10 cellular contexts compared by ENCODE assay signal in the genomic region with DNA sequence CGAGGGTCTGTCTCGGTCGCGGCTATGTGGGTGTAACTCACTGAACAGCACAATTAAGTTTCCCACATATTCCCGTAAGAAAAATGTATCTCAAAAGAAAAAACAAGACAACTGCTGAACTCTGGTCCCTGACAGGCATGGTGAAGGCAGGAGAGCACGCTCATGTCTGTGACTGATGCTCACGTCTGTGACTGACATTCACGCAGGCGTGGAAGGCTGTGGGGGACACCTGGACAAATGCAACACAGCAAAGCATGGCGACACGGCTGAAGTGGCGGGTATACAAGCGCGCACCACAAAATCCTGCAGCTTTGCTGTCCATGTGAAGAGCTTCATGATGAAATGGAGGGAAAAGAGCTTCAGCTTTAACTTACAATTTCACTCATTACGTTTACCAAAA. TPM values are rescaled to one million over a fixed set of nuclear protein-coding genes. Genes with fewer than 3 reads are reported as not detected.
DNase-seq lines count a peak whose midpoint lies in the region; ATAC-seq and TF ChIP-seq lines count a peak whose summit lies in the region.
"Had no signal": no experiment of that assay in that cellular context is flagged by ENCODE, and none has a peak within 500 bp of the region (broad histone marks: within the 10 kb centered on the region; RNA-seq: fewer than 3 reads in every experiment).

No MANE protein-coding gene starts in this region.

- peaks cover 23% of the 10 kb centered on the region for H3F3A ChIP-seq in smooth muscle cell (ENCODE audit: low read depth)

- H4K20me1 ChIP-seq in smooth muscle cell (ENCODE audit: low read depth) = peaks cover 97% of the 10 kb centered on the region

- CTCF ChIA-PET in activated CD4-positive, alpha-beta T cell treated with anti-CD3 and anti-CD28 coated beads, Interleukin-2, amount 10 ng/mL, durations not matched to agents 7 days and 5 days (lab: Charles Lee) = no interaction called here
- CTCF ChIA-PET in WTC11 (lab: Charles Lee) = no interaction called here

- no peak for ATAC-seq in WTC11
- no peak for ATAC-seq in GM21529 (IDR thresholded peaks at IDR 0.05; ENCODE audit: unreplicated experiment)
- no peak for ATAC-seq in HG03571 (IDR thresholded peaks at IDR 0.05; ENCODE audit: unreplicated experiment)
- ATAC-seq: foreskin keratinocyte had no signal

- TF ChIP-seq CTCF in WTC11 (IDR thresholded peaks at IDR 0.05) = no peak
- TF ChIP-seq CTCF in smooth muscle cell (IDR thresholded peaks at IDR 0.05; ENCODE audit: borderline replicate concordance, insufficient read depth, poor library complexity, severe bottlenecking) = no peak

- H3K4me2 ChIP-seq in smooth muscle cell = peak overlapping the region; percentile 53

- H2AFZ ChIP-seq in smooth muscle cell (ENCODE audit: low read depth) = no peak overlapping the region

- H3K9me3 Mint-ChIP-seq in activated CD4-positive, alpha-beta T cell treated with anti-CD3 and anti-CD28 coated beads, Interleukin-2, amount 10 ng/mL, durations not matched to agents 7 days and 5 days = no peaks in the 10 kb centered on the region
- no peaks in the 10 kb centered on the region for H3K9me3 Mint-ChIP-seq in WTC11
- H3K9me3 Mint-ChIP-seq: memory B cell had no signal

- WGBS in smooth muscle cell (ENCODE audit: low lambda C conversion rate) = 88% methylated on average over 15 of the region's 15 CpGs

- POLR2A ChIA-PET in activated CD4-positive, alpha-beta T cell treated with anti-CD3 and anti-CD28 coated beads, Interleukin-2, amount 10 ng/mL, durations not matched to agents 7 days and 5 days (lab: Charles Lee) = no interaction called here
- POLR2A ChIA-PET in WTC11 (lab: Charles Lee) = no interaction called here

- H3K4me1 Mint-ChIP-seq in activated CD4-positive, alpha-beta T cell treated with anti-CD3 and anti-CD28 coated beads, Interleukin-2, amount 10 ng/mL, durations not matched to agents 7 days and 5 days = peaks cover 87% of the 10 kb centered on the region
- peaks cover 46% of the 10 kb centered on the region for H3K4me1 Mint-ChIP-seq in WTC11

- H3K9me3 ChIP-seq in iPS-20b (ENCODE audit: insufficient read depth, low read depth, low read length) = no peaks in the 10 kb centered on the region
- no peaks in the 10 kb centered on the region for H3K9me3 ChIP-seq in smooth muscle cell (replicated peaks; ENCODE audit: low read depth)

- peaks cover 15% of the 10 kb centered on the region for H3K4me1 ChIP-seq in iPS-20b (ENCODE audit: insufficient read depth, low read length)
- H3K4me1 ChIP-seq in smooth muscle cell (ENCODE audit: low read depth) = peaks cover 31% of the 10 kb centered on the region

- H3K9ac ChIP-seq in iPS-20b (ENCODE audit: low read depth, low read length) (peak overlapping the region; percentile 0; the same call in 1 of the 2 replicates), smooth muscle cell (ENCODE audit: low read depth) (peak overlapping the region; percentile 28)

- H3K36me3 ChIP-seq in iPS-20b (ENCODE audit: insufficient read depth, low read depth, low read length) (peaks cover 31% of the 10 kb centered on the region), smooth muscle cell (ENCODE audit: low read depth) (no peaks in the 10 kb centered on the region)

- no peak overlapping the region for H3K4me3 Mint-ChIP-seq in activated CD4-positive, alpha-beta T cell treated with anti-CD3 and anti-CD28 coated beads, Interleukin-2, amount 10 ng/mL, durations not matched to agents 7 days and 5 days
- no peak overlapping the region for H3K4me3 Mint-ChIP-seq in WTC11
- H3K4me3 Mint-ChIP-seq: memory B cell had no signal

- H3K79me2 ChIP-seq in smooth muscle cell (ENCODE audit: low read depth) = peaks cover 87% of the 10 kb centered on the region

- DNase-seq in activated CD4-positive, alpha-beta T cell treated with anti-CD3 and anti-CD28 coated beads, Interleukin-2, amount 10 ng/mL, durations not matched to agents 7 days and 5 days = no peak
- no peak for DNase-seq in activated CD4-positive, alpha-beta T cell treated with anti-CD3 and anti-CD28 coated beads, Interleukin-2, amount 50 U/mL, for 1 hour
- DNase-seq in WTC11 (ENCODE audit: low spot score) = no peak
- DNase-seq in smooth muscle cell (lab: John Stamatoyannopoulos, UW; ENCODE audit: unreplicated experiment) = no peak
- no peak for DNase-seq in AML-193 (lab: John Stamatoyannopoulos, UW)
- DNase-seq: foreskin keratinocyte had no signal

- H3K27ac Mint-ChIP-seq in activated CD4-positive, alpha-beta T cell treated with anti-CD3 and anti-CD28 coated beads, Interleukin-2, amount 10 ng/mL, durations not matched to agents 7 days and 5 days = peak overlapping the region; percentile 88
- peak overlapping the region; percentile 43 for H3K27ac Mint-ChIP-seq in WTC11
- H3K27ac Mint-ChIP-seq: memory B cell had no signal

- H3K36me3 Mint-ChIP-seq in activated CD4-positive, alpha-beta T cell treated with anti-CD3 and anti-CD28 coated beads, Interleukin-2, amount 10 ng/mL, durations not matched to agents 7 days and 5 days (ENCODE audit: low read depth) = peaks cover 29% of the 10 kb centered on the region
- H3K36me3 Mint-ChIP-seq in WTC11 = peaks cover 20% of the 10 kb centered on the region

- H3K4me3 ChIP-seq in iPS-20b (ENCODE audit: low read length) (no peak overlapping the region), smooth muscle cell (no peak overlapping the region)

- H3K27me3 Mint-ChIP-seq in activated CD4-positive, alpha-beta T cell treated with anti-CD3 and anti-CD28 coated beads, Interleukin-2, amount 10 ng/mL, durations not matched to agents 7 days and 5 days = no peaks in the 10 kb centered on the region
- no peaks in the 10 kb centered on the region for H3K27me3 Mint-ChIP-seq in WTC11 (ENCODE audit: low read depth)
- H3K27me3 Mint-ChIP-seq: memory B cell had no signal

- H3K27me3 ChIP-seq in iPS-20b (ENCODE audit: insufficient read depth, low read length) (no peaks in the 10 kb centered on the region), smooth muscle cell (ENCODE audit: low read depth) (no peaks in the 10 kb centered on the region)
- H3K27me3 ChIP-seq: foreskin keratinocyte had no signal

- H3K27ac ChIP-seq in iPS-20b (ENCODE audit: low read length) (peak overlapping the region; percentile 65), smooth muscle cell (ENCODE audit: low read depth) (peak overlapping the region; percentile 96)
- H3K27ac ChIP-seq: foreskin keratinocyte had no signal

TF ChIP-seq in WTC11, 78 proteins besides CTCF, POLR2A, EP300 and RAD21 (continues in another document):
- TF ChIP-seq, protein P1, sequence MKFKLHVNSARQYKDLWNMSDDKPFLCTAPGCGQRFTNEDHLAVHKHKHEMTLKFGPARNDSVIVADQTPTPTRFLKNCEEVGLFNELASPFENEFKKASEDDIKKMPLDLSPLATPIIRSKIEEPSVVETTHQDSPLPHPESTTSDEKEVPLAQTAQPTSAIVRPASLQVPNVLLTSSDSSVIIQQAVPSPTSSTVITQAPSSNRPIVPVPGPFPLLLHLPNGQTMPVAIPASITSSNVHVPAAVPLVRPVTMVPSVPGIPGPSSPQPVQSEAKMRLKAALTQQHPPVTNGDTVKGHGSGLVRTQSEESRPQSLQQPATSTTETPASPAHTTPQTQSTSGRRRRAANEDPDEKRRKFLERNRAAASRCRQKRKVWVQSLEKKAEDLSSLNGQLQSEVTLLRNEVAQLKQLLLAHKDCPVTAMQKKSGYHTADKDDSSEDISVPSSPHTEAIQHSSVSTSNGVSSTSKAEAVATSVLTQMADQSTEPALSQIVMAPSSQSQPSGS (CRISPR knock-in tag; IDR thresholded peaks at IDR 0.05; ENCODE audit: borderline replicate concordance, low read depth) = no peak
- no peak for TF ChIP-seq NFATC4 (CRISPR knock-in tag; IDR thresholded peaks at IDR 0.05)
- no peak for TF ChIP-seq SMAD3 (CRISPR knock-in tag; IDR thresholded peaks at IDR 0.05; ENCODE audit: borderline replicate concordance)
- TF ChIP-seq TCF7 (CRISPR knock-in tag; IDR thresholded peaks at IDR 0.05; ENCODE audit: low read depth) = no peak
- TF ChIP-seq, protein P2, sequence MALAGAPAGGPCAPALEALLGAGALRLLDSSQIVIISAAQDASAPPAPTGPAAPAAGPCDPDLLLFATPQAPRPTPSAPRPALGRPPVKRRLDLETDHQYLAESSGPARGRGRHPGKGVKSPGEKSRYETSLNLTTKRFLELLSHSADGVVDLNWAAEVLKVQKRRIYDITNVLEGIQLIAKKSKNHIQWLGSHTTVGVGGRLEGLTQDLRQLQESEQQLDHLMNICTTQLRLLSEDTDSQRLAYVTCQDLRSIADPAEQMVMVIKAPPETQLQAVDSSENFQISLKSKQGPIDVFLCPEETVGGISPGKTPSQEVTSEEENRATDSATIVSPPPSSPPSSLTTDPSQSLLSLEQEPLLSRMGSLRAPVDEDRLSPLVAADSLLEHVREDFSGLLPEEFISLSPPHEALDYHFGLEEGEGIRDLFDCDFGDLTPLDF (CRISPR knock-in tag; IDR thresholded peaks at IDR 0.05) = no peak
- no peak for TF ChIP-seq IRF2 (CRISPR knock-in tag; IDR thresholded peaks at IDR 0.05; ENCODE audit: borderline replicate concordance, low read depth)

RNA-seq across cellular contexts. Expression of a gene that starts 6.0 kb away (rescaled TPM):
- total RNA-seq in activated CD4-positive, alpha-beta T cell treated with anti-CD3 and anti-CD28 coated beads, Interleukin-2, amount 10 ng/mL, durations not matched to agents 7 days and 5 days = 10 to 100 TPM; 70.2 to 79.9 TPM
- 96.0 to 117 TPM (median 112 TPM) in 3 replicates for total RNA-seq in WTC11 (2021)
- total RNA-seq in smooth muscle cell = 331 and 369 TPM in 2 replicates
- 314 and 340 TPM in 2 replicates for polyA plus RNA-seq in smooth muscle cell

RNA-seq across cellular contexts. Expression of a gene that starts 49.6 kb away (rescaled TPM):
- total RNA-seq in activated CD4-positive, alpha-beta T cell treated with anti-CD3 and anti-CD28 coated beads, Interleukin-2, amount 10 ng/mL, durations not matched to agents 7 days and 5 days = 10 to 100 TPM; 91.1 to 97.9 TPM
- 81.7 to 86.3 TPM (median 85.4 TPM) in 3 replicates for total RNA-seq in WTC11 (2021)
- 82.8 and 87.9 TPM in 2 replicates for total RNA-seq in smooth muscle cell
- polyA plus RNA-seq in smooth muscle cell = 116 and 124 TPM in 2 replicates

RNA-seq across cellular contexts. Expression of a gene that starts 53.2 kb away (rescaled TPM):
- total RNA-seq in activated CD4-positive, alpha-beta T cell treated with anti-CD3 and anti-CD28 coated beads, Interleukin-2, amount 10 ng/mL, durations not matched to agents 7 days and 5 days = 100 to 1,000 TPM; 439 to 500 TPM
- total RNA-seq in WTC11 (2021) (1.0 to 1.5 TPM (median 1.5 TPM) in 3 replicates), smooth muscle cell (0.18 TPM in 1 of 2 replicates, not detected in the other)
- 0.86 and 1.0 TPM in 2 replicates for polyA plus RNA-seq in smooth muscle cell

Comparison
In these comparisons a context has a peak if more than half of its experiments do, and no peak if none do; other contexts are left out.
1. RNA of a gene that starts 53.2 kb away (total RNA-seq): 439 to 500 TPM in activated CD4-positive, alpha-beta T cell treated with anti-CD3 and anti-CD28 coated beads, Interleukin-2, amount 10 ng/mL, durations not matched to agents 7 days and 5 days; 1.0 to 1.5 TPM in WTC11 and 0.18 TPM in smooth muscle cell; every median in the first group is over 100 times any median in the second.